Comparison of ENCODE assay signal across 8 cellular contexts in genomic region chr2:202911513-202912341, GRCh38. TPM values are rescaled to one million over a fixed set of nuclear protein-coding genes. Genes with fewer than 3 reads are reported as not detected.
DNase-seq lines count a peak whose midpoint lies in the region; ATAC-seq, FAIRE-seq and TF ChIP-seq lines count a peak whose summit lies in the region.

CARF (plus strand) TSS chr2:202912275; CDS start chr2:202941903, 29,628 bp downstream.
WDR12 (minus strand) TSS chr2:202911673; CDS start chr2:202911476, 197 bp downstream.

- H2AFZ ChIP-seq in mesenchymal stem cell (ENCODE audit: low read depth, low read length) = peak within 1 kb of the TSS; percentile 81

- no peak within 1 kb of the TSS for H2BK15ac ChIP-seq in mesenchymal stem cell (ENCODE audit: low read depth, poor library complexity, severe bottlenecking)

- no peaks in the 10 kb centered on the region for H3K27me3 Mint-ChIP-seq in Caco-2 (ENCODE audit: insufficient read depth, unreplicated experiment)
- H3K27me3 Mint-ChIP-seq in activated CD8-positive, alpha-beta memory T cell treated with anti-CD3 and anti-CD28 coated beads, Interleukin-2, amount 10 ng/mL, durations not matched to agents 7 days and 5 days = no peaks in the 10 kb centered on the region

- peak within 1 kb of the TSS; percentile 78 to 89 for H3K18ac ChIP-seq in mesenchymal stem cell (ENCODE audit: low read depth in 1 of 2, low read length in 2 of 2)

- no TSS peak for BruUV-seq in Caco-2 (replicated peaks; lab: Mats Ljungman, UMichigan)

- H2BK120ac ChIP-seq in mesenchymal stem cell (ENCODE audit: low read depth, low read length) = no peak within 1 kb of the TSS

- H3K4me1 ChIP-seq in Caco-2 (0 out of 2 replicates have a peak, but pooled peaks cover 8% of the 10 kb centered on the region), endocrine pancreas (ENCODE audit: control insufficient read depth, insufficient read depth, low read length) (peaks cover 7% of the 10 kb centered on the region), mesenchymal stem cell (ENCODE audit: control insufficient read depth, insufficient read depth, low read depth, low read length) (peaks cover 3% of the 10 kb centered on the region)

- POLR2A ChIA-PET in Caco-2 (lab: Charles Lee) = interaction anchor here (0.6 to 1.3 kb wide), 4 partner anchors 41 to 150 kb away, joined by 3 to 6 read pairs (median 4); partner anchors contain the start of gene NBEAL1

- peak within 1 kb of the TSS; percentile 75 for H3K4me2 ChIP-seq in mesenchymal stem cell (ENCODE audit: low read length, poor library complexity, severe bottlenecking)

- H3K27ac ChIP-seq in mesenchymal stem cell (ENCODE audit: low read length, poor library complexity, severe bottlenecking) = peak within 1 kb of the TSS; percentile 100

- no peak within 1 kb of the TSS for H2BK12ac ChIP-seq in mesenchymal stem cell (ENCODE audit: low read length in 2 of 2)

- H3K36me3 ChIP-seq in Caco-2 (ENCODE audit: control insufficient read depth, insufficient read depth, low read length) (no peaks in the 10 kb centered on the region), endocrine pancreas (ENCODE audit: control insufficient read depth, insufficient read depth, low read length) (no peaks in the 10 kb centered on the region), mesenchymal stem cell (ENCODE audit: control insufficient read depth in 1 of 2, insufficient read depth in 2 of 2, low read depth in 1 of 2, low read length in 2 of 2) (peaks cover 0 to 4% of the 10 kb centered on the region in 2 experiments)

- H3K36me3 Mint-ChIP-seq in Caco-2 (ENCODE audit: insufficient read depth, unreplicated experiment) = peaks cover 17% of the 10 kb centered on the region
- H3K36me3 Mint-ChIP-seq in activated CD8-positive, alpha-beta memory T cell treated with anti-CD3 and anti-CD28 coated beads, Interleukin-2, amount 10 ng/mL, durations not matched to agents 7 days and 5 days = peaks cover 12% of the 10 kb centered on the region

- under 1% methylated on average over 27 of the region's 39 CpGs for WGBS in mesenchymal stem cell

- H4K8ac ChIP-seq in mesenchymal stem cell (ENCODE audit: low read length) = no peak within 1 kb of the TSS

- no peak for TF ChIP-seq CTCF in Caco-2 (IDR thresholded peaks at IDR 0.05; ENCODE audit: insufficient read depth in 1 of 2, low read depth in 1 of 2, low read length in 1 of 2, severe bottlenecking in 1 of 2, unreplicated experiment in 1 of 2)

- H3K4me1 Mint-ChIP-seq in Caco-2 (ENCODE audit: low read depth, unreplicated experiment) = peaks cover 12% of the 10 kb centered on the region
- peaks cover 30% of the 10 kb centered on the region for H3K4me1 Mint-ChIP-seq in activated CD8-positive, alpha-beta memory T cell treated with anti-CD3 and anti-CD28 coated beads, Interleukin-2, amount 10 ng/mL, durations not matched to agents 7 days and 5 days

- H3K4me3 ChIP-seq in Caco-2 (ENCODE audit: low read depth, low read length) (peak within 1 kb of the TSS; percentile 55), endocrine pancreas (ENCODE audit: control insufficient read depth, insufficient read depth, low read length) (peak within 1 kb of the TSS; percentile 79), mesenchymal stem cell (ENCODE audit: insufficient read depth in 1 of 2, low read depth in 1 of 2, low read length in 2 of 2) (peak within 1 kb of the TSS; percentile 69 to 99)

- peak within 1 kb of the TSS in 1 of 2 experiments; percentile 50 for H3K14ac ChIP-seq in mesenchymal stem cell (ENCODE audit: low read length in 2 of 2)

- peak within 1 kb of the TSS in 1 of 2 experiments; percentile 91 for H3K4ac ChIP-seq in mesenchymal stem cell (ENCODE audit: low read depth in 1 of 2, low read length in 2 of 2)

- intact Hi-C loops in Caco-2 (cut with micrococcal nuclease; ENCODE audit: unreplicated experiment) = loop anchor here (1.0 to 10.0 kb wide), 4 partner anchors 91 to 326 kb away; partner anchors contain the start of genes CYP20A1 and NBEAL1

- H3K27me3 ChIP-seq in Caco-2 (replicated peaks; ENCODE audit: control insufficient read depth, insufficient read depth, low read length) (no peaks in the 10 kb centered on the region), endocrine pancreas (ENCODE audit: control insufficient read depth, insufficient read depth, low read length) (no peaks in the 10 kb centered on the region), mesenchymal stem cell (ENCODE audit: control insufficient read depth in 1 of 2, insufficient read depth in 1 of 2, low read length in 2 of 2) (no peaks in the 10 kb centered on the region)

- H3K9me3 ChIP-seq in Caco-2 = no peaks in the 10 kb centered on the region
- no peaks in the 10 kb centered on the region for H3K9me3 ChIP-seq in endocrine pancreas (ENCODE audit: control insufficient read depth, low read length)
- H3K9me3 ChIP-seq in mesenchymal stem cell (ENCODE audit: control insufficient read depth, low read length) = no peaks in the 10 kb centered on the region

- peak within 1 kb of the TSS; percentile 92 for H3K27ac Mint-ChIP-seq in Caco-2 (ENCODE audit: unreplicated experiment)
- peak within 1 kb of the TSS; percentile 97 for H3K27ac Mint-ChIP-seq in activated CD8-positive, alpha-beta memory T cell treated with anti-CD3 and anti-CD28 coated beads, Interleukin-2, amount 10 ng/mL, durations not matched to agents 7 days and 5 days

- H2AK5ac ChIP-seq in mesenchymal stem cell (ENCODE audit: low read length, severe bottlenecking) = no peak within 1 kb of the TSS

- H3K9ac ChIP-seq in endocrine pancreas (ENCODE audit: control insufficient read depth, insufficient read depth, low read length) (peak within 1 kb of the TSS; percentile 88), mesenchymal stem cell (ENCODE audit: low read length) (peak within 1 kb of the TSS; percentile 97)

- FAIRE-seq in HTR-8/SVneo (lab: Jason Lieb, UNC) = peak; percentile 90

- no peak within 1 kb of the TSS for H4K91ac ChIP-seq in mesenchymal stem cell (ENCODE audit: low read length)

- DNase-seq in Caco-2 (peak; percentile 93), HTR-8/SVneo (ENCODE audit: insufficient read length, low spot score) (peak; percentile 85), NOMO-1 treated with DMSO at 0.1 percent for 48 hours (lab: John Stamatoyannopoulos, UW; ENCODE audit: unreplicated experiment) (peak; percentile 95), mesenchymal stem cell (peak; percentile 97)
- peak; percentile 95 for DNase-seq in activated CD8-positive, alpha-beta memory T cell treated with anti-CD3 and anti-CD28 coated beads, Interleukin-2, amount 10 ng/mL, durations not matched to agents 7 days and 5 days
- DNase-seq in stimulated activated CD8-positive, alpha-beta memory T cell treated with anti-CD3 and anti-CD28 coated beads, Interleukin-12 subunit alpha, Interleukin-12 subunit beta, amount 100 ng/mL, for 24 hours (ENCODE audit: extremely low read depth) = peak; percentile 82

- H3K9me3 Mint-ChIP-seq in Caco-2 (ENCODE audit: unreplicated experiment) = no peaks in the 10 kb centered on the region
- H3K9me3 Mint-ChIP-seq in activated CD8-positive, alpha-beta memory T cell treated with anti-CD3 and anti-CD28 coated beads, Interleukin-2, amount 10 ng/mL, durations not matched to agents 7 days and 5 days (ENCODE audit: low read depth) = no peaks in the 10 kb centered on the region

- H3K79me1 ChIP-seq in mesenchymal stem cell (replicated peaks; ENCODE audit: low read length, poor library complexity, severe bottlenecking) = peaks cover 3% of the 10 kb centered on the region

- H2BK5ac ChIP-seq in mesenchymal stem cell (ENCODE audit: low read depth, low read length, poor library complexity, severe bottlenecking) = peak within 1 kb of the TSS; percentile 92

- peak; percentile 78 for ATAC-seq in GM21381 (IDR thresholded peaks at IDR 0.05; ENCODE audit: unreplicated experiment)
- peak; percentile 91 for ATAC-seq in activated CD8-positive, alpha-beta memory T cell treated with anti-CD3 and anti-CD28 coated beads, Interleukin-2, amount 10 ng/mL, durations not matched to agents 7 days and 5 days

- peak within 1 kb of the TSS; percentile 97 for H3K4me3 Mint-ChIP-seq in Caco-2 (ENCODE audit: unreplicated experiment)
- H3K4me3 Mint-ChIP-seq in activated CD8-positive, alpha-beta memory T cell treated with anti-CD3 and anti-CD28 coated beads, Interleukin-2, amount 10 ng/mL, durations not matched to agents 7 days and 5 days = peak within 1 kb of the TSS; percentile 90

- CTCF ChIA-PET in Caco-2 (lab: Charles Lee) = no interaction called here
- CTCF ChIA-PET in activated CD8-positive, alpha-beta memory T cell treated with anti-CD3 and anti-CD28 coated beads, Interleukin-2, amount 10 ng/mL, durations not matched to agents 7 days and 5 days (lab: Charles Lee) = interaction anchor here (1.1 to 1.7 kb wide), 2 partner anchors 103 to 328 kb away, joined by 3 to 8 read pairs; partner anchors contain the start of gene NBEAL1

- peak within 1 kb of the TSS in 1 of 2 experiments; percentile 94 for H3K23ac ChIP-seq in mesenchymal stem cell (ENCODE audit: low read length in 2 of 2)

RNA-seq across cellular contexts. Expression of gene CARF, which starts in this region (rescaled TPM):
- total RNA-seq in Caco-2 (2022) = 4.3 and 4.9 TPM in 2 replicates
- 10 to 100 TPM in 1 of 2 experiments, 1 to 10 TPM in 1; 8.2 to 11.5 TPM for total RNA-seq in activated CD8-positive, alpha-beta memory T cell treated with anti-CD3 and anti-CD28 coated beads, Interleukin-2, amount 10 ng/mL, durations not matched to agents 7 days and 5 days
- 3.6 TPM for polyA plus RNA-seq in mesenchymal stem cell (2013, experiment 1 of 2)
- polyA plus RNA-seq in mesenchymal stem cell (2013, experiment 2 of 2) = 3.0 TPM

RNA-seq across cellular contexts. Expression of gene WDR12, which starts in this region (rescaled TPM):
- 117 and 118 TPM in 2 replicates for total RNA-seq in Caco-2 (2022)
- 10 to 100 TPM; 51.8 to 81.7 TPM for total RNA-seq in activated CD8-positive, alpha-beta memory T cell treated with anti-CD3 and anti-CD28 coated beads, Interleukin-2, amount 10 ng/mL, durations not matched to agents 7 days and 5 days
- 24.2 TPM for polyA plus RNA-seq in mesenchymal stem cell (2013, experiment 1 of 2)
- polyA plus RNA-seq in mesenchymal stem cell (2013, experiment 2 of 2) = 26.0 TPM

Comparison
In these comparisons a context has a peak if more than half of its experiments do, and no peak if none do; other contexts are left out.
1. Peak in every context shown above with its lines: DNase-seq, ATAC-seq, H3K4me3 ChIP-seq and H3K27ac ChIP-seq.